In genomic region chr17:38891441-38891840, GRCh38 we compare ENCODE assay signal across 17 cellular contexts. TPM values are rescaled to one million over a fixed set of nuclear protein-coding genes. Genes with fewer than 3 reads are reported as not detected.
DNase-seq lines count a peak whose midpoint lies in the region; ATAC-seq, FAIRE-seq and TF ChIP-seq lines count a peak whose summit lies in the region.
"Had no signal": no experiment of that assay in that cellular context is flagged by ENCODE, and none has a peak within 500 bp of the region (broad histone marks: within the 10 kb centered on the region; RNA-seq: fewer than 3 reads in every experiment).

No MANE protein-coding gene starts in this region.

- DNase-seq in HCT116 (ENCODE audit: low read depth, low spot score) (no peak), urothelium cell line (ENCODE audit: low spot score) (no peak), DMS 273 treated with DMSO at 0.1 percent for 48 hours (lab: John Stamatoyannopoulos, UW) (no peak), NCI-H526 treated with DMSO at 0.1 percent for 48 hours (lab: John Stamatoyannopoulos, UW) (no peak)
- no peak for DNase-seq in activated T-helper 1 cell treated with anti-CD3 and anti-CD28 coated beads, Interleukin-12 subunit alpha, Interleukin-12 subunit beta, Interleukin-2, Interleukin-4 antibody, amounts not matched to agents 30 ng/mL and 10 ng/mL and 1 ng/mL, durations not matched to agents 14 hours and 24 hours and 36 hours (ENCODE audit: low spot score)
- peak in 3 of 10 donors; percentile 45 to 57 (median 53) for DNase-seq in naive thymus-derived CD8-positive, alpha-beta T cell
- no peak for DNase-seq in stimulated activated CD8-positive, alpha-beta memory T cell treated with anti-CD3 and anti-CD28 coated beads, Interleukin-4, amount 100 ng/mL, for 48 hours
- DNase-seq: activated CD4-positive, alpha-beta T cell treated with anti-CD3 and anti-CD28 coated beads, Interleukin-2, amount 50 U/mL, for 1 hour; BE2C; cerebellar nuclear complex; EL; KBM-7; NCI-H345 had no signal

- no peaks in the 10 kb centered on the region for H3K9me3 ChIP-seq in BLaER1 treated with 17β-estradiol and CSF1 and Interleukin-3, amounts not matched to agents 10 nM and 100 nM (replicated peaks in 1 of 11)
- H3K9me3 ChIP-seq in HCT116 (ENCODE audit: control insufficient read depth in 1 of 2, insufficient read depth in 1 of 2, low read depth in 1 of 2, low read length in 2 of 2) = no peaks in the 10 kb centered on the region
- H3K9me3 ChIP-seq: BE2C, pancreas had no signal

- H4K20me1 ChIP-seq in BLaER1 treated with 17β-estradiol and CSF1 and Interleukin-3, amounts not matched to agents 10 nM and 100 nM = peaks cover 13 to 86% (median 35%) of the 10 kb centered on the region in 11 experiments; a peak in 20 of 22 replicates
- H4K20me1 ChIP-seq in HCT116 (ENCODE audit: insufficient read depth) = no peaks in the 10 kb centered on the region

- H3K9me3 Mint-ChIP-seq in activated T-helper 1 cell treated with anti-CD3 and anti-CD28 coated beads, Interleukin-12 subunit alpha, Interleukin-12 subunit beta, Interleukin-2, Interleukin-4 antibody, amounts not matched to agents 30 ng/mL and 10 ng/mL and 1 ng/mL, durations not matched to agents 14 hours and 24 hours and 36 hours = no peaks in the 10 kb centered on the region
- no peaks in the 10 kb centered on the region for H3K9me3 Mint-ChIP-seq in naive thymus-derived CD8-positive, alpha-beta T cell

- no peaks in the 10 kb centered on the region for H3K27me3 Mint-ChIP-seq in activated T-helper 1 cell treated with anti-CD3 and anti-CD28 coated beads, Interleukin-12 subunit alpha, Interleukin-12 subunit beta, Interleukin-2, Interleukin-4 antibody, amounts not matched to agents 30 ng/mL and 10 ng/mL and 1 ng/mL, durations not matched to agents 14 hours and 24 hours and 36 hours (ENCODE audit: insufficient read depth)
- no peaks in the 10 kb centered on the region for H3K27me3 Mint-ChIP-seq in naive thymus-derived CD8-positive, alpha-beta T cell

- peak overlapping the region in 9 of 11 experiments; percentile 10 to 99 (median 80); a peak in 14 of 22 replicates for H3K27ac ChIP-seq in BLaER1 treated with 17β-estradiol and CSF1 and Interleukin-3, amounts not matched to agents 10 nM and 100 nM
- no peak overlapping the region for H3K27ac ChIP-seq in HCT116 (ENCODE audit: low read depth, low read length)
- H3K27ac ChIP-seq: epithelial cell of prostate, pancreas had no signal

- POLR2A ChIA-PET in HCT116 (lab: Charles Lee) = no interaction called here
- POLR2A ChIA-PET in naive thymus-derived CD8-positive, alpha-beta T cell (lab: Charles Lee) = interaction anchor here (0.7 to 6.2 kb wide), 11 partner anchors 8 to 260 kb away, joined by 3 to 90 read pairs (median 5); partner anchors contain the start of genes LASP1, LASP1NB, PLXDC1 and RPL23

- H3K4me3 Mint-ChIP-seq in activated T-helper 1 cell treated with anti-CD3 and anti-CD28 coated beads, Interleukin-12 subunit alpha, Interleukin-12 subunit beta, Interleukin-2, Interleukin-4 antibody, amounts not matched to agents 30 ng/mL and 10 ng/mL and 1 ng/mL, durations not matched to agents 14 hours and 24 hours and 36 hours = peak overlapping the region; percentile 53
- peak overlapping the region; percentile 55 to 87 (median 74) for H3K4me3 Mint-ChIP-seq in naive thymus-derived CD8-positive, alpha-beta T cell

- TF ChIP-seq CTCF in HCT116 (IDR thresholded peaks at IDR 0.05 in 2 of 3, conservative IDR thresholded peaks at IDR 0.05 in 1 of 3; ENCODE audit: borderline replicate concordance in 1 of 3, insufficient read depth in 1 of 3, low read depth in 2 of 3, low read length in 2 of 3) = no peak

- TSS peak; percentile 19 for BruUV-seq in HCT116 (replicated peaks; lab: Mats Ljungman, UMichigan)

- H3K9ac ChIP-seq in BLaER1 treated with 17β-estradiol and CSF1 and Interleukin-3, amounts not matched to agents 10 nM and 100 nM = peak overlapping the region in 10 of 11 experiments; percentile 28 to 63 (median 53); a peak in 11 of 22 replicates
- no peak overlapping the region for H3K9ac ChIP-seq in HCT116 (ENCODE audit: low read length)

- no peak overlapping the region for H2AFZ ChIP-seq in HCT116 (ENCODE audit: low read depth, low read length, poor library complexity, severe bottlenecking)

- H3K79me2 ChIP-seq in HCT116 (ENCODE audit: insufficient read depth, low read length) = peaks cover 38% of the 10 kb centered on the region

- H3K27me3 ChIP-seq in BLaER1 treated with 17β-estradiol and CSF1 and Interleukin-3, amounts not matched to agents 10 nM and 100 nM = no peaks in the 10 kb centered on the region
- no peaks in the 10 kb centered on the region for H3K27me3 ChIP-seq in HCT116 (ENCODE audit: insufficient read depth, low read length)
- H3K27me3 ChIP-seq: BE2C, pancreas had no signal

- TF ChIP-seq RAD21 in HCT116 (IDR thresholded peaks at IDR 0.05; ENCODE audit: low read depth) = no peak

- peak overlapping the region; percentile 67 to 98 (median 85) for H3K4me2 ChIP-seq in BLaER1 treated with 17β-estradiol and CSF1 and Interleukin-3, amounts not matched to agents 10 nM and 100 nM
- H3K4me2 ChIP-seq in HCT116 (ENCODE audit: low read length) = no peak overlapping the region

- peaks cover 39% of the 10 kb centered on the region for H3K36me3 Mint-ChIP-seq in activated T-helper 1 cell treated with anti-CD3 and anti-CD28 coated beads, Interleukin-12 subunit alpha, Interleukin-12 subunit beta, Interleukin-2, Interleukin-4 antibody, amounts not matched to agents 30 ng/mL and 10 ng/mL and 1 ng/mL, durations not matched to agents 14 hours and 24 hours and 36 hours (ENCODE audit: low read depth)
- peaks cover 0 to 52% (median 1%) of the 10 kb centered on the region in 3 donors for H3K36me3 Mint-ChIP-seq in naive thymus-derived CD8-positive, alpha-beta T cell

- no peak overlapping the region for H3K4me3 ChIP-seq in BLaER1 treated with 17β-estradiol and CSF1 and Interleukin-3, amounts not matched to agents 10 nM and 100 nM
- no peak overlapping the region for H3K4me3 ChIP-seq in HCT116 (replicated peaks in 1 of 2; ENCODE audit: low read depth in 1 of 2, low read length in 2 of 2)
- H3K4me3 ChIP-seq: pancreas, skin epidermis had no signal

- RAD21 ChIA-PET in HCT116 (lab: Charles Lee; ENCODE audit: low non-redundant PET in 1 of 2, low total read pairs in 2 of 2, uncharacterized antibody in 2 of 2, unreplicated experiment in 2 of 2) = no interaction called here

- no peak for FAIRE-seq in urothelium cell line (lab: Jason Lieb, UNC)
- FAIRE-seq: pancreas had no signal

- peaks cover 55 to 100% (median 88%) of the 10 kb centered on the region in 10 experiments for H3K4me1 ChIP-seq in BLaER1 treated with 17β-estradiol and CSF1 and Interleukin-3, amounts not matched to agents 10 nM and 100 nM
- no peaks in the 10 kb centered on the region for H3K4me1 ChIP-seq in HCT116 (ENCODE audit: control insufficient read depth in 1 of 2, insufficient read depth in 2 of 2, low read length in 2 of 2)

- ATAC-seq in HCT116 = no peak
- ATAC-seq in naive thymus-derived CD8-positive, alpha-beta T cell = peak; percentile 68 to 87
- ATAC-seq: pancreas had no signal

- intact Hi-C loops in HCT116 (cut with micrococcal nuclease) = no loop called here
- intact Hi-C loops in activated T-helper 1 cell treated with anti-CD3 and anti-CD28 coated beads, Interleukin-12 subunit alpha, Interleukin-12 subunit beta, Interleukin-2, Interleukin-4 antibody, amounts not matched to agents 30 ng/mL and 10 ng/mL and 1 ng/mL, durations not matched to agents 14 hours and 24 hours and 36 hours (cut with micrococcal nuclease) = no loop called here

- CTCF ChIA-PET in HCT116 (lab: Charles Lee) = no interaction called here

- no peaks in the 10 kb centered on the region for H3K9me2 ChIP-seq in HCT116 (ENCODE audit: insufficient read depth)

- H3K27ac Mint-ChIP-seq in activated T-helper 1 cell treated with anti-CD3 and anti-CD28 coated beads, Interleukin-12 subunit alpha, Interleukin-12 subunit beta, Interleukin-2, Interleukin-4 antibody, amounts not matched to agents 30 ng/mL and 10 ng/mL and 1 ng/mL, durations not matched to agents 14 hours and 24 hours and 36 hours = peak overlapping the region; percentile 81
- H3K27ac Mint-ChIP-seq in naive thymus-derived CD8-positive, alpha-beta T cell = peak overlapping the region; percentile 85 to 99 (median 96)

- H3K36me3 ChIP-seq in BLaER1 treated with 17β-estradiol and CSF1 and Interleukin-3, amounts not matched to agents 10 nM and 100 nM = peaks cover 58 to 97% (median 92%) of the 10 kb centered on the region in 11 experiments
- peaks cover 16 to 36% of the 10 kb centered on the region in 2 experiments; a peak in 3 of 4 replicates for H3K36me3 ChIP-seq in HCT116 (ENCODE audit: control insufficient read depth in 1 of 2, insufficient read depth in 2 of 2, low read length in 2 of 2)
- H3K36me3 ChIP-seq: BE2C had no signal

- TF ChIP-seq POLR2A in HCT116 (IDR thresholded peaks at IDR 0.05; ENCODE audit: borderline replicate concordance, extremely low read depth, insufficient read depth, insufficient read length) = no peak

- H3K4me1 Mint-ChIP-seq in activated T-helper 1 cell treated with anti-CD3 and anti-CD28 coated beads, Interleukin-12 subunit alpha, Interleukin-12 subunit beta, Interleukin-2, Interleukin-4 antibody, amounts not matched to agents 30 ng/mL and 10 ng/mL and 1 ng/mL, durations not matched to agents 14 hours and 24 hours and 36 hours (ENCODE audit: low read depth) = peaks cover 62% of the 10 kb centered on the region
- peaks cover 31 to 90% (median 86%) of the 10 kb centered on the region in 4 donors for H3K4me1 Mint-ChIP-seq in naive thymus-derived CD8-positive, alpha-beta T cell

TF ChIP-seq in HCT116, 20 proteins besides CTCF, POLR2A, EP300 and RAD21 (continues in another document):
- no peak for TF ChIP-seq EZH2 (IDR thresholded peaks at IDR 0.05)
- TF ChIP-seq POLR2AphosphoS5 (IDR thresholded peaks at IDR 0.05; ENCODE audit: low read depth, low read length) = no peak
- no peak for TF ChIP-seq ZFX (IDR thresholded peaks at IDR 0.05)
- TF ChIP-seq EZH2phosphoT487 (IDR thresholded peaks at IDR 0.05; ENCODE audit: borderline replicate concordance) = no peak
- TF ChIP-seq SRF (IDR thresholded peaks at IDR 0.05; ENCODE audit: low read depth) = no peak
- TF ChIP-seq JUND (IDR thresholded peaks at IDR 0.05) = no peak

RNA-seq across cellular contexts. Expression of gene LASP1, which starts 21.6 kb away (rescaled TPM):
- 149 TPM for total RNA-seq in HCT116 (2021; ENCODE audit: unreplicated experiment)
- 126 and 129 TPM in 2 replicates for polyA plus RNA-seq in HCT116 (2012)
- 133 and 135 TPM in 2 replicates for total RNA-seq in activated T-helper 1 cell treated with anti-CD3 and anti-CD28 coated beads, Interleukin-12 subunit alpha, Interleukin-12 subunit beta, Interleukin-2, Interleukin-4 antibody, amounts not matched to agents 30 ng/mL and 10 ng/mL and 1 ng/mL, durations not matched to agents 14 hours and 24 hours and 36 hours
- total RNA-seq in naive thymus-derived CD8-positive, alpha-beta T cell = 100 to 1,000 TPM; 103 to 107 TPM
- 10 to 100 TPM; 50.1 to 53.1 (median 52.0) TPM for polyA plus RNA-seq in naive thymus-derived CD8-positive, alpha-beta T cell

RNA-seq across cellular contexts. Expression of gene RPL23, which starts 37.9 kb away (rescaled TPM):
- total RNA-seq in HCT116 (2021; ENCODE audit: unreplicated experiment) = 1,631 TPM
- polyA plus RNA-seq in HCT116 (2012) = 2,133 and 2,505 TPM in 2 replicates
- 1,847 and 1,871 TPM in 2 replicates for total RNA-seq in activated T-helper 1 cell treated with anti-CD3 and anti-CD28 coated beads, Interleukin-12 subunit alpha, Interleukin-12 subunit beta, Interleukin-2, Interleukin-4 antibody, amounts not matched to agents 30 ng/mL and 10 ng/mL and 1 ng/mL, durations not matched to agents 14 hours and 24 hours and 36 hours
- 1,000 to 10,000 TPM; 1,755 to 1,793 TPM for total RNA-seq in naive thymus-derived CD8-positive, alpha-beta T cell
- 1,000 to 10,000 TPM; 1,506 to 1,897 (median 1,688) TPM for polyA plus RNA-seq in naive thymus-derived CD8-positive, alpha-beta T cell
